Comparison of ENCODE assay signal across 13 cellular contexts in genomic region chr10:102657451-102657850, GRCh38. TPM values are rescaled to one million over a fixed set of nuclear protein-coding genes. Genes with fewer than 3 reads are reported as not detected.
A peak's percentile ranks its signal among the peaks of the same experiment; 100 is the strongest.
DNase-seq lines count a peak whose midpoint lies in the region; ATAC-seq and TF ChIP-seq lines count a peak whose summit lies in the region.
"Had no signal": no experiment of that assay in that cellular context is flagged by ENCODE, and none has a peak within 500 bp of the region (broad histone marks: within the 10 kb centered on the region; RNA-seq: fewer than 3 reads in every experiment).

No MANE protein-coding gene starts in this region.

- H3K9me3 ChIP-seq in spleen = no peaks in the 10 kb centered on the region
- H3K9me3 ChIP-seq: tibial artery had no signal

- H3K27ac Mint-ChIP-seq in activated CD4-positive, alpha-beta T cell treated with anti-CD3 and anti-CD28 coated beads, Interleukin-2, amount 10 ng/mL, durations not matched to agents 7 days and 5 days = peak overlapping the region; percentile 69
- H3K27ac Mint-ChIP-seq in immature natural killer cell = peak overlapping the region in 4 of 6 donors; percentile 6 to 60 (median 32)

- peaks cover 3 to 69% (median 50%) of the 10 kb centered on the region in 6 donors for H3K36me3 ChIP-seq in spleen

- H3K9me3 Mint-ChIP-seq in activated CD4-positive, alpha-beta T cell treated with anti-CD3 and anti-CD28 coated beads, Interleukin-2, amount 10 ng/mL, durations not matched to agents 7 days and 5 days = no peaks in the 10 kb centered on the region
- no peaks in the 10 kb centered on the region for H3K9me3 Mint-ChIP-seq in immature natural killer cell

- H3K27me3 ChIP-seq in spleen (replicated peaks in 1 of 7) = no peaks in the 10 kb centered on the region
- H3K27me3 ChIP-seq: tibial artery had no signal

- peaks cover 59% of the 10 kb centered on the region for H3K4me1 Mint-ChIP-seq in activated CD4-positive, alpha-beta T cell treated with anti-CD3 and anti-CD28 coated beads, Interleukin-2, amount 10 ng/mL, durations not matched to agents 7 days and 5 days
- H3K4me1 Mint-ChIP-seq in immature natural killer cell = peaks cover 67 to 74% of the 10 kb centered on the region in 2 donors

- CTCF ChIA-PET in activated CD4-positive, alpha-beta T cell treated with anti-CD3 and anti-CD28 coated beads, Interleukin-2, amount 10 ng/mL, durations not matched to agents 7 days and 5 days (lab: Charles Lee) = interaction anchor here (0.8 to 1.2 kb wide), 2 partner anchors 11 to 13 kb away, joined by 3 to 4 read pairs; partner anchors contain the start of gene TRIM8

- ATAC-seq in HG03469 (IDR thresholded peaks at IDR 0.05; ENCODE audit: unreplicated experiment) = no peak
- no peak for ATAC-seq in activated CD4-positive, CD25-positive, alpha-beta regulatory T cell treated with anti-CD3 and anti-CD28 coated beads, Interleukin-2, amount 50 U/mL, for 24 hours

- TF ChIP-seq CTCF in VCaP (conservative IDR thresholded peaks at IDR 0.05) = no peak
- TF ChIP-seq CTCF in spleen (IDR thresholded peaks at IDR 0.05 in 8 of 11, conservative IDR thresholded peaks at IDR 0.05 in 3 of 11) = no peak

- POLR2A ChIA-PET in activated CD4-positive, alpha-beta T cell treated with anti-CD3 and anti-CD28 coated beads, Interleukin-2, amount 10 ng/mL, durations not matched to agents 7 days and 5 days (lab: Charles Lee) = interaction anchor here (0.7 kb wide), 1 partner anchor 404 kb away, joined by 3 read pairs; no protein-coding TSS in a partner anchor

- peaks cover 31 to 97% (median 69%) of the 10 kb centered on the region in 6 donors for H3K4me1 ChIP-seq in spleen

- WGBS in spleen, 5 donors = 63 to 86% (median 71%) methylated on average over 11 of the region's 11 CpGs

- TF ChIP-seq POLR2A in spleen (IDR thresholded peaks at IDR 0.05) = no peak

- intact Hi-C loops in spleen (cut with DNase I; ENCODE audit: low total_unique reads) = no loop called here

- no peak overlapping the region for H3K4me3 Mint-ChIP-seq in activated CD4-positive, alpha-beta T cell treated with anti-CD3 and anti-CD28 coated beads, Interleukin-2, amount 10 ng/mL, durations not matched to agents 7 days and 5 days
- H3K4me3 Mint-ChIP-seq in immature natural killer cell = no peak overlapping the region

- H3K27me3 Mint-ChIP-seq in activated CD4-positive, alpha-beta T cell treated with anti-CD3 and anti-CD28 coated beads, Interleukin-2, amount 10 ng/mL, durations not matched to agents 7 days and 5 days = no peaks in the 10 kb centered on the region
- H3K27me3 Mint-ChIP-seq in immature natural killer cell (ENCODE audit: low read depth in 3 of 3) = peaks cover 3 to 7% (median 4%) of the 10 kb centered on the region in 3 donors

- DNase-seq in activated CD4-positive, alpha-beta T cell treated with anti-CD3 and anti-CD28 coated beads, Interleukin-2, amount 10 ng/mL, durations not matched to agents 7 days and 5 days = no peak
- no peak for DNase-seq in activated CD4-positive, alpha-beta T cell treated with anti-CD3 and anti-CD28 coated beads, Interleukin-2, amount 50 U/mL, for 48 hours
- DNase-seq in immature natural killer cell (no peak), spleen (peak; percentile 66), glomerular visceral epithelial cell (ENCODE audit: extremely low spot score) (no peak)
- DNase-seq: 8988T, NCI-H1105 treated with DMSO at 0.1 percent for 48 hours, NCI-H510A, T1000, tibial artery had no signal

- H3K36me3 Mint-ChIP-seq in activated CD4-positive, alpha-beta T cell treated with anti-CD3 and anti-CD28 coated beads, Interleukin-2, amount 10 ng/mL, durations not matched to agents 7 days and 5 days (ENCODE audit: low read depth) = peaks cover 38% of the 10 kb centered on the region
- peaks cover 8 to 17% (median 13%) of the 10 kb centered on the region in 3 donors for H3K36me3 Mint-ChIP-seq in immature natural killer cell

- H3K4me3 ChIP-seq in spleen = no peak overlapping the region
- H3K4me3 ChIP-seq: tibial artery had no signal

- peak overlapping the region; percentile 88 for H3K27ac ChIP-seq in VCaP
- peak overlapping the region; percentile 6 to 81 (median 74) for H3K27ac ChIP-seq in spleen

RNA-seq across cellular contexts. Expression of gene TRIM8, which starts 13.2 kb away (rescaled TPM):
- total RNA-seq in activated CD4-positive, alpha-beta T cell treated with anti-CD3 and anti-CD28 coated beads, Interleukin-2, amount 10 ng/mL, durations not matched to agents 7 days and 5 days = 10 to 100 TPM; 40.2 to 42.7 TPM
- polyA plus RNA-seq in immature natural killer cell (10 to 100 TPM; 30.5 to 78.8 (median 39.2) TPM), spleen (10 to 100 TPM; 23.5 to 37.6 (median 27.0) TPM)
- 100 to 1,000 TPM in 2 of 7 donors, 10 to 100 TPM in 5; 86.3 to 116 (median 94.9) TPM for total RNA-seq in spleen

RNA-seq across cellular contexts. Expression of gene ARL3, which starts 56.7 kb away (rescaled TPM):
- total RNA-seq in activated CD4-positive, alpha-beta T cell treated with anti-CD3 and anti-CD28 coated beads, Interleukin-2, amount 10 ng/mL, durations not matched to agents 7 days and 5 days = 1 to 10 TPM; 4.4 to 5.0 TPM
- polyA plus RNA-seq in immature natural killer cell = 1 to 10 TPM; 2.6 to 3.9 (median 3.6) TPM
- total RNA-seq in spleen = 1 to 10 TPM; 2.2 to 5.1 (median 4.2) TPM
- 1 to 10 TPM; 2.6 to 4.1 (median 3.2) TPM for polyA plus RNA-seq in spleen

RNA-seq across cellular contexts. Expression of gene SFXN2, which starts 57.0 kb away (rescaled TPM):
- 10 to 100 TPM; 20.7 to 23.6 TPM for total RNA-seq in activated CD4-positive, alpha-beta T cell treated with anti-CD3 and anti-CD28 coated beads, Interleukin-2, amount 10 ng/mL, durations not matched to agents 7 days and 5 days
- 1 to 10 TPM; 4.9 to 9.6 (median 7.9) TPM for polyA plus RNA-seq in immature natural killer cell
- 10 to 100 TPM in 5 of 7 donors, 1 to 10 TPM in 2; 5.5 to 12.8 (median 10.5) TPM for total RNA-seq in spleen
- polyA plus RNA-seq in spleen = 1 to 10 TPM; 3.0 to 6.0 (median 5.4) TPM
